ENCODE assay signal across 8 cellular contexts in genomic region chr9:93451762-93452709, GRCh38. TPM values are rescaled to one million over a fixed set of nuclear protein-coding genes. Genes with fewer than 3 reads are reported as not detected.
A peak's percentile ranks its signal among the peaks of the same experiment; 100 is the strongest.
DNase-seq lines count a peak whose midpoint lies in the region; ATAC-seq and TF ChIP-seq lines count a peak whose summit lies in the region.

No MANE protein-coding gene starts in this region.

- intact Hi-C loops in activated naive CD4-positive, alpha-beta T cell treated with anti-CD3 and anti-CD28 coated beads for 36 hours (cut with micrococcal nuclease): loop anchor here (2.0 to 10.0 kb wide), 6 partner anchors 123 to 715 kb away; partner anchors contain the start of genes BARX1, BICD2 and ZNF484

- H3K27ac Mint-ChIP-seq in activated naive CD4-positive, alpha-beta T cell treated with anti-CD3 and anti-CD28 coated beads for 36 hours: peak overlapping the region; percentile 95
- H3K27ac Mint-ChIP-seq in osteocyte (ENCODE audit: unreplicated experiment): peak overlapping the region; percentile 92

- TF ChIP-seq CTCF in osteocyte (IDR thresholded peaks at IDR 0.05): peak; percentile 14

- peaks cover 33% of the 10 kb centered on the region for H3K36me3 Mint-ChIP-seq in activated naive CD4-positive, alpha-beta T cell treated with anti-CD3 and anti-CD28 coated beads for 36 hours (ENCODE audit: low read depth)
- peaks cover 16% of the 10 kb centered on the region for H3K36me3 Mint-ChIP-seq in osteocyte (ENCODE audit: unreplicated experiment)

- H3K9me3 Mint-ChIP-seq in activated naive CD4-positive, alpha-beta T cell treated with anti-CD3 and anti-CD28 coated beads for 36 hours: no peaks in the 10 kb centered on the region
- no peaks in the 10 kb centered on the region for H3K9me3 Mint-ChIP-seq in osteocyte (ENCODE audit: unreplicated experiment)

- POLR2A ChIA-PET in HEK293T (lab: Yijun Ruan, JAX): interaction anchor here (0.8 to 2.3 kb wide), 3 partner anchors 13 to 115 kb away, joined by 3 to 12 read pairs (median 6); no protein-coding TSS in a partner anchor

- ATAC-seq in GM18867 (IDR thresholded peaks at IDR 0.05; ENCODE audit: unreplicated experiment): no peak

- H3K4me3 Mint-ChIP-seq in activated naive CD4-positive, alpha-beta T cell treated with anti-CD3 and anti-CD28 coated beads for 36 hours: peak overlapping the region; percentile 87
- peak overlapping the region; percentile 93 for H3K4me3 Mint-ChIP-seq in osteocyte (ENCODE audit: unreplicated experiment)

- CTCF ChIA-PET in HEK293T (lab: Yijun Ruan, JAX): no interaction called here
- CTCF ChIA-PET in activated naive CD4-positive, alpha-beta T cell treated with anti-CD3 and anti-CD28 coated beads for 36 hours (lab: Charles Lee): interaction anchor here (3.4 kb wide), 1 partner anchor 115 kb away, joined by 18 read pairs; no protein-coding TSS in a partner anchor

- DNase-seq in D341Med (ENCODE audit: low spot score) (peak; percentile 49), HEK293T (ENCODE audit: extremely low spot score) (peak; percentile 31), RPMI7951 (ENCODE audit: low read depth) (peak; percentile 40), glomerular visceral epithelial cell (ENCODE audit: extremely low spot score) (peak; percentile 51), osteocyte (ENCODE audit: extremely low spot score, unreplicated experiment) (no peak), ureter (ENCODE audit: low spot score) (peak; percentile 55)
- peak; percentile 62 for DNase-seq in activated naive CD4-positive, alpha-beta T cell treated with anti-CD3 and anti-CD28 coated beads for 36 hours

- H3K27me3 Mint-ChIP-seq in activated naive CD4-positive, alpha-beta T cell treated with anti-CD3 and anti-CD28 coated beads for 36 hours (ENCODE audit: low read depth): no peaks in the 10 kb centered on the region
- no peaks in the 10 kb centered on the region for H3K27me3 Mint-ChIP-seq in osteocyte (ENCODE audit: unreplicated experiment)

- peaks cover 37% of the 10 kb centered on the region for H3K4me1 Mint-ChIP-seq in activated naive CD4-positive, alpha-beta T cell treated with anti-CD3 and anti-CD28 coated beads for 36 hours (ENCODE audit: low read depth)
- peaks cover 38% of the 10 kb centered on the region for H3K4me1 Mint-ChIP-seq in osteocyte (ENCODE audit: unreplicated experiment)

TF ChIP-seq in HEK293T, 16 proteins besides CTCF, POLR2A, EP300 and RAD21:
- no peak for TF ChIP-seq ZNF384 (IDR thresholded peaks at IDR 0.05)
- TF ChIP-seq SP1 (IDR thresholded peaks at IDR 0.05): no peak
- no peak for TF ChIP-seq ELF4 (IDR thresholded peaks at IDR 0.05)
- no peak for TF ChIP-seq ARNT (IDR thresholded peaks at IDR 0.05)
- no peak for TF ChIP-seq TARDBP (IDR thresholded peaks at IDR 0.05)
- no peak for TF ChIP-seq CTBP1 (IDR thresholded peaks at IDR 0.05; ENCODE audit: borderline replicate concordance)
- TF ChIP-seq FOXK2 (IDR thresholded peaks at IDR 0.05): no peak
TF ChIP-seq in HEK293T: peak in this region for 0.

RNA-seq across cellular contexts. Expression of gene FAM120A, which starts 0.6 kb away (rescaled TPM):
- 44.1 and 57.1 TPM in 2 replicates for total RNA-seq in RPMI7951 (2014; rRNA removed; shearing (Covaris generic))
- 100 to 1,000 TPM; 112 to 116 TPM for total RNA-seq in activated naive CD4-positive, alpha-beta T cell treated with anti-CD3 and anti-CD28 coated beads for 36 hours
- total RNA-seq in osteocyte (93.1 and 95.9 TPM in 2 replicates), ureter (197 TPM)

RNA-seq across cellular contexts. Expression of gene FAM120AOS, which starts 1.3 kb away (rescaled TPM):
- total RNA-seq in RPMI7951 (2014; rRNA removed; shearing (Covaris generic)): 21.2 and 25.6 TPM in 2 replicates
- total RNA-seq in activated naive CD4-positive, alpha-beta T cell treated with anti-CD3 and anti-CD28 coated beads for 36 hours: 10 to 100 TPM; 25.5 to 26.0 TPM
- total RNA-seq in osteocyte (33.9 and 36.4 TPM in 2 replicates), ureter (61.4 TPM)
